Comparison of ENCODE assay signal across 8 cellular contexts in genomic region chr12:104063712-104064030, GRCh38. TPM values are rescaled to one million over a fixed set of nuclear protein-coding genes. Genes with fewer than 3 reads are reported as not detected.
DNase-seq lines count a peak whose midpoint lies in the region; ATAC-seq, FAIRE-seq and TF ChIP-seq lines count a peak whose summit lies in the region.

No MANE protein-coding gene starts in this region.

- no peak for TF ChIP-seq POLR2A in A549 (IDR thresholded peaks at IDR 0.05; ENCODE audit: low read length)

- H3K27ac Mint-ChIP-seq in neural progenitor cell: no peak overlapping the region

- no peaks in the 10 kb centered on the region for H3K9me3 Mint-ChIP-seq in neural progenitor cell

- peak overlapping the region; percentile 91 for H2AFZ ChIP-seq in neural progenitor cell (replicated peaks)

- H3K27ac ChIP-seq in A549 (peak overlapping the region; percentile 78 to 91), SJCRH30 (peak overlapping the region; percentile 61), neural progenitor cell (no peak overlapping the region)

- DNase-seq in A549 (ENCODE audit: low read depth in 1 of 2, low spot score in 1 of 2): no peak
- no peak for DNase-seq in SJCRH30
- no peak for DNase-seq in neural progenitor cell (ENCODE audit: low spot score)
- DNase-seq in NCI-H1930 (lab: John Stamatoyannopoulos, UW): no peak
- no peak for DNase-seq in HPDE6-E6E7 (ENCODE audit: extremely low spot score)

- ATAC-seq in A549: peak; percentile 49 to 65
- peak; percentile 46 for ATAC-seq in GM18517 (IDR thresholded peaks at IDR 0.05; ENCODE audit: unreplicated experiment)
- ATAC-seq in HG03025 (IDR thresholded peaks at IDR 0.05; ENCODE audit: low FRiP score, unreplicated experiment): peak; percentile 32
- peak; percentile 7 for ATAC-seq in esophagus mucosa

- H3K9ac ChIP-seq in neural progenitor cell: peak overlapping the region; percentile 38

- POLR2A ChIA-PET in A549 (lab: Yijun Ruan, JAX): interaction anchor here (1.0 to 3.3 kb wide), 4 partner anchors 73 to 134 kb away, joined by 3 to 30 read pairs (median 4); partner anchors contain the start of genes HSP90B1 and TDG

- H3K4me1 ChIP-seq in A549 (peaks cover 13% of the 10 kb centered on the region), SJCRH30 (peaks cover 4% of the 10 kb centered on the region; the same call in 1 of the 2 replicates), neural progenitor cell (no peaks in the 10 kb centered on the region)

- H3K27me3 ChIP-seq in SJCRH30 (no peaks in the 10 kb centered on the region), neural progenitor cell (peaks cover 25% of the 10 kb centered on the region)

- peaks cover 7% of the 10 kb centered on the region for H3K27me3 Mint-ChIP-seq in neural progenitor cell (ENCODE audit: insufficient read depth, low read depth)

- TF ChIP-seq RAD21 in A549 (conservative IDR thresholded peaks at IDR 0.05 in 1 of 2, IDR thresholded peaks at IDR 0.05 in 1 of 2): no peak

- peaks cover 1% of the 10 kb centered on the region for H3K36me3 Mint-ChIP-seq in neural progenitor cell

- H3F3A ChIP-seq in neural progenitor cell (ENCODE audit: low read depth): no peaks in the 10 kb centered on the region

- TF ChIP-seq CTCF in A549 (IDR thresholded peaks at IDR 0.05) (no peak), neural progenitor cell (IDR thresholded peaks at IDR 0.05) (no peak)

- WGBS in A549 (ENCODE audit: missing lambda C conversion rate): 1% methylated on average over 7 of the region's 7 CpGs

- peak overlapping the region; percentile 77 for H3K4me3 ChIP-seq in A549
- peak overlapping the region; percentile 80 for H3K4me3 ChIP-seq in SJCRH30
- peak overlapping the region; percentile 78 for H3K4me3 ChIP-seq in neural progenitor cell

- no peaks in the 10 kb centered on the region for H3K79me2 ChIP-seq in neural progenitor cell (ENCODE audit: low read depth)

- H3K4me3 Mint-ChIP-seq in neural progenitor cell: peak overlapping the region; percentile 93

- H4K20me1 ChIP-seq in neural progenitor cell (ENCODE audit: low read depth): peaks cover 9% of the 10 kb centered on the region

- H3K4me1 Mint-ChIP-seq in neural progenitor cell: peaks cover 14% of the 10 kb centered on the region

- TF ChIP-seq EP300 in A549 (IDR thresholded peaks at IDR 0.05): no peak

- no peak for FAIRE-seq in A549 (lab: Jason Lieb, UNC)

- H3K9me3 ChIP-seq in A549 (no peaks in the 10 kb centered on the region), SJCRH30 (replicated peaks) (no peaks in the 10 kb centered on the region), neural progenitor cell (ENCODE audit: low read depth) (no peaks in the 10 kb centered on the region)

- H3K4me2 ChIP-seq in A549 (peak overlapping the region; percentile 90), neural progenitor cell (peak overlapping the region; percentile 84)

- H3K36me3 ChIP-seq in SJCRH30: peaks cover 7% of the 10 kb centered on the region
- no peaks in the 10 kb centered on the region for H3K36me3 ChIP-seq in neural progenitor cell

- CTCF ChIA-PET in A549 (lab: Yijun Ruan, JAX): interaction anchor here (1.0 to 1.5 kb wide), 7 partner anchors 9 to 293 kb away, joined by 3 to 6 read pairs (median 3); partner anchors contain the start of gene TDG

TF ChIP-seq in A549, 52 proteins besides CTCF, POLR2A, EP300 and RAD21:
- TF ChIP-seq EHF (CRISPR knock-in tag; IDR thresholded peaks at IDR 0.05): no peak
- TF ChIP-seq USF2 (IDR thresholded peaks at IDR 0.05): no peak

RNA-seq across cellular contexts. Expression of gene HCFC2, which starts 0.7 kb away (rescaled TPM):
- 10.0 and 10.6 TPM in 2 replicates for polyA plus RNA-seq in A549 (2011; rRNA removed)
- 2.6 and 2.7 TPM in 2 replicates for polyA plus RNA-seq in A549 (2012; cell fraction: cytosol; rRNA removed)
- 1.8 and 2.0 TPM in 2 replicates for polyA plus RNA-seq in A549 (2012; cell fraction: nucleus; rRNA removed)
- polyA plus RNA-seq in A549 (2017; fragmentation: RNase III; extraction: RNeasy Plus Mini Kit Qiagen cat#74134 plus additional on column Dnase treatment): 5.0 to 5.8 TPM (median 5.0 TPM) in 3 replicates
- polyA minus RNA-seq in A549 (2011; rRNA and poly(A)+ RNA removed): 4.8 and 5.3 TPM in 2 replicates
- total RNA-seq in SJCRH30 (2014; rRNA removed; shearing (Covaris generic)): 10.8 and 16.1 TPM in 2 replicates
- 12.6 TPM for total RNA-seq in esophagus mucosa
- total RNA-seq in neural progenitor cell (ENCODE audit: low replicate concordance): 4.2 and 4.6 TPM in 2 replicates

RNA-seq across cellular contexts. Expression of gene GLT8D2, which starts 13.7 kb away (rescaled TPM):
- polyA plus RNA-seq in A549 (2011; rRNA removed) (0.43 and 0.45 TPM in 2 replicates), A549 (2017; fragmentation: RNase III; extraction: RNeasy Plus Mini Kit Qiagen cat#74134 plus additional on column Dnase treatment) (0.27 to 0.55 TPM (median 0.31 TPM) in 3 replicates)
- polyA plus RNA-seq in A549 (2012; cell fraction: cytosol; rRNA removed): 0.18 and 0.19 TPM in 2 replicates
- 0.16 and 0.32 TPM in 2 replicates for polyA plus RNA-seq in A549 (2012; cell fraction: nucleus; rRNA removed)
- not detected in 2 replicates for polyA minus RNA-seq in A549 (2011; rRNA and poly(A)+ RNA removed)
- total RNA-seq in SJCRH30 (2014; rRNA removed; shearing (Covaris generic)): 16.7 and 17.9 TPM in 2 replicates
- total RNA-seq in esophagus mucosa (0.88 TPM), neural progenitor cell (ENCODE audit: low replicate concordance) (1.9 and 3.9 TPM in 2 replicates)

Comparison
In these comparisons a context has a peak if more than half of its experiments do, and no peak if none do; other contexts are left out.
1. ATAC-seq: peak in every context shown above with its lines; median percentile 57 in A549; 46 in GM18517; 32 in HG03025; 7 in esophagus mucosa.